In genomic region chr18:13562494-13563029, GRCh38 we compare ENCODE assay signal across 1 cellular context.
TF ChIP-seq lines count a peak whose summit lies in the region.

No MANE protein-coding gene starts in this region.

TF ChIP-seq in GM12878, 131 proteins besides CTCF, POLR2A, EP300 and RAD21 (continued from another document and continues in another):
- TF ChIP-seq ZBTB4 (CRISPR knock-in tag; IDR thresholded peaks at IDR 0.05) = no peak
- TF ChIP-seq NBN (IDR thresholded peaks at IDR 0.05) = peak; percentile 62; the same call in 1 of the 2 replicates
- peak; percentile 59 for TF ChIP-seq SPI1 (IDR thresholded peaks at IDR 0.05; ENCODE audit: borderline replicate concordance, insufficient read depth, low read depth, low read length)
- peak; percentile 58; the same call in 1 of the 2 replicates for TF ChIP-seq MYB (IDR thresholded peaks at IDR 0.05; ENCODE audit: borderline replicate concordance, low read depth, low read length)
- peak; percentile 68; the same call in 1 of the 2 replicates for TF ChIP-seq ZBED1 (IDR thresholded peaks at IDR 0.05; ENCODE audit: borderline replicate concordance)
- no peak for TF ChIP-seq SUZ12 (IDR thresholded peaks at IDR 0.05; ENCODE audit: unreplicated experiment)
- no peak for TF ChIP-seq FOS (IDR thresholded peaks at IDR 0.05; ENCODE audit: borderline replicate concordance, extremely low read depth, insufficient read length)
- peak; percentile 24; the same call in 1 of the 2 replicates for TF ChIP-seq USF2 (IDR thresholded peaks at IDR 0.05; ENCODE audit: borderline replicate concordance, low read depth, low read length)
- TF ChIP-seq BCL3 (IDR thresholded peaks at IDR 0.05; ENCODE audit: borderline replicate concordance, insufficient read depth, low read depth, low read length, poor library complexity, severe bottlenecking) = peak; percentile 85
- TF ChIP-seq MAX (IDR thresholded peaks at IDR 0.05; ENCODE audit: low read depth, low read length) = peak; percentile 59; the same call in 1 of the 2 replicates
- no peak for TF ChIP-seq KDM1A (IDR thresholded peaks at IDR 0.05; ENCODE audit: borderline replicate concordance)
- TF ChIP-seq FOXK2 (IDR thresholded peaks at IDR 0.05) = no peak
- TF ChIP-seq MLLT1 (IDR thresholded peaks at IDR 0.05) = peak; percentile 83
- no peak for TF ChIP-seq PRDM15 (CRISPR knock-in tag; IDR thresholded peaks at IDR 0.05)
- TF ChIP-seq ETV6 (conservative IDR thresholded peaks at IDR 0.05 in 1 of 2, IDR thresholded peaks at IDR 0.05 in 1 of 2; ENCODE audit: borderline replicate concordance in 1 of 2, low read depth in 1 of 2) = peak in 1 of 2 experiments; percentile 73; a peak in 2 of 4 replicates
- TF ChIP-seq HDGF (IDR thresholded peaks at IDR 0.05) = no peak
- TF ChIP-seq WRNIP1 (IDR thresholded peaks at IDR 0.05; ENCODE audit: borderline replicate concordance, low read depth, low read length) = 0 out of 2 replicates have a peak, but pooled peaks have one; percentile 44
- peak; percentile 81; the same call in 1 of the 2 replicates for TF ChIP-seq CREM (IDR thresholded peaks at IDR 0.05; ENCODE audit: low read depth)
- TF ChIP-seq YBX1 (IDR thresholded peaks at IDR 0.05) = no peak
- no peak for TF ChIP-seq ZBTB33 (IDR thresholded peaks at IDR 0.05)
- TF ChIP-seq TCF12 (IDR thresholded peaks at IDR 0.05; ENCODE audit: low read depth, low read length) = peak; percentile 42; the same call in 1 of the 2 replicates
- TF ChIP-seq IKZF1 (conservative IDR thresholded peaks at IDR 0.05) = peak; percentile 87
- peak; percentile 82 for TF ChIP-seq MXI1 (IDR thresholded peaks at IDR 0.05; ENCODE audit: low read depth, low read length)
- TF ChIP-seq RFX5 (IDR thresholded peaks at IDR 0.05; ENCODE audit: low read depth, low read length) = no peak
- no peak for TF ChIP-seq NR2C1 (IDR thresholded peaks at IDR 0.05)
- no peak for TF ChIP-seq MYC (IDR thresholded peaks at IDR 0.05; ENCODE audit: insufficient read depth, insufficient read length, insufficient replicate concordance, low read length, severe bottlenecking)
- 0 out of 2 replicates have a peak, but pooled peaks have one; percentile 30 for TF ChIP-seq SMC3 (IDR thresholded peaks at IDR 0.05; ENCODE audit: borderline replicate concordance, low read length)
- TF ChIP-seq PKNOX1 (IDR thresholded peaks at IDR 0.05) = peak; percentile 41; the same call in 1 of the 2 replicates
- TF ChIP-seq ELK1 (IDR thresholded peaks at IDR 0.05; ENCODE audit: low read depth, low read length) = no peak
- no peak for TF ChIP-seq NFXL1 (IDR thresholded peaks at IDR 0.05; ENCODE audit: borderline replicate concordance)
- peak; percentile 89 for TF ChIP-seq DPF2 (IDR thresholded peaks at IDR 0.05)
- TF ChIP-seq PBX3 (IDR thresholded peaks at IDR 0.05; ENCODE audit: insufficient replicate concordance, low read depth, low read length) = no peak
- TF ChIP-seq PML (IDR thresholded peaks at IDR 0.05; ENCODE audit: low read length) = no peak
- TF ChIP-seq RELA (IDR thresholded peaks at IDR 0.05; ENCODE audit: borderline replicate concordance, partially characterized antibody) = peak; percentile 97
- TF ChIP-seq MTA2 (IDR thresholded peaks at IDR 0.05; ENCODE audit: low read depth) = peak; percentile 93; the same call in 1 of the 2 replicates
- TF ChIP-seq SP1 (IDR thresholded peaks at IDR 0.05; ENCODE audit: low read depth, low read length) = peak; percentile 78
- TF ChIP-seq JUNB (IDR thresholded peaks at IDR 0.05) = peak; percentile 90
- no peak for TF ChIP-seq ZNF207 (IDR thresholded peaks at IDR 0.05; ENCODE audit: borderline replicate concordance)
- peak; percentile 87 for TF ChIP-seq TBL1XR1 (IDR thresholded peaks at IDR 0.05; ENCODE audit: low read depth, low read length)
- no peak for TF ChIP-seq BRCA1 (IDR thresholded peaks at IDR 0.05; ENCODE audit: low read depth, low read length)
- peak; percentile 60 for TF ChIP-seq CBFB (IDR thresholded peaks at IDR 0.05; ENCODE audit: low read depth)
- TF ChIP-seq CREB1 (IDR thresholded peaks at IDR 0.05; ENCODE audit: low read depth) = peak; percentile 63; the same call in 1 of the 2 replicates
- no peak for TF ChIP-seq ZNF217 (IDR thresholded peaks at IDR 0.05)
- TF ChIP-seq SMARCA5 (IDR thresholded peaks at IDR 0.05) = no peak
- TF ChIP-seq RAD51 (IDR thresholded peaks at IDR 0.05) = peak; percentile 81
- TF ChIP-seq EGR1 (IDR thresholded peaks at IDR 0.05; ENCODE audit: borderline replicate concordance in 1 of 2, low read depth in 2 of 2, low read length in 2 of 2) = peak in 1 of 2 experiments; percentile 93; a peak in 2 of 3 replicates
- peak; percentile 82 to 83 for TF ChIP-seq BHLHE40 (IDR thresholded peaks at IDR 0.05; ENCODE audit: borderline replicate concordance in 1 of 2, low read depth in 2 of 2, low read length in 1 of 2)
- TF ChIP-seq NR2F1 (conservative IDR thresholded peaks at IDR 0.05) = peak; percentile 99
- no peak for TF ChIP-seq HCFC1 (IDR thresholded peaks at IDR 0.05; ENCODE audit: low read length)
- TF ChIP-seq ATF3 (IDR thresholded peaks at IDR 0.05; ENCODE audit: borderline replicate concordance, extremely low read depth, low read depth, low read length) = no peak
